2 cellular contexts compared by ENCODE assay signal in genomic region chr15:96947296-96947695, GRCh38.
TF ChIP-seq lines count a peak whose summit lies in the region.

No MANE protein-coding gene starts in this region.

TF ChIP-seq in IMR-90, 13 proteins besides CTCF, POLR2A, EP300 and RAD21:
- TF ChIP-seq FOS (IDR thresholded peaks at IDR 0.05; ENCODE audit: low read depth, low read length) (no peak), RCOR1 (IDR thresholded peaks at IDR 0.05; ENCODE audit: insufficient replicate concordance, low read length) (no peak)
TF ChIP-seq in IMR-90: peak in this region for 0.

TF ChIP-seq in endothelial cell of umbilical vein, 7 proteins besides CTCF, POLR2A, EP300 and RAD21:
- no peak for TF ChIP-seq JUN (IDR thresholded peaks at IDR 0.05; ENCODE audit: borderline replicate concordance, insufficient read depth, insufficient read length, low read depth)
- no peak for TF ChIP-seq EZH2 (IDR thresholded peaks at IDR 0.05; ENCODE audit: borderline replicate concordance, low read depth, low read length, severe bottlenecking)
- TF ChIP-seq POLR2AphosphoS5 (IDR thresholded peaks at IDR 0.05; ENCODE audit: insufficient read depth, low read depth, low read length) = no peak
- TF ChIP-seq FOS (IDR thresholded peaks at IDR 0.05; ENCODE audit: borderline replicate concordance, insufficient read depth, low read length) = no peak
- no peak for TF ChIP-seq GATA2 (IDR thresholded peaks at IDR 0.05; ENCODE audit: insufficient read depth, insufficient read length, low read depth, low read length)
- no peak for TF ChIP-seq MAX (IDR thresholded peaks at IDR 0.05; ENCODE audit: insufficient read depth, insufficient read length)
- no peak for TF ChIP-seq MYC (IDR thresholded peaks at IDR 0.05; ENCODE audit: low read depth, low read length)
